ENCODE assay signal across 8 cellular contexts in the genomic region with DNA sequence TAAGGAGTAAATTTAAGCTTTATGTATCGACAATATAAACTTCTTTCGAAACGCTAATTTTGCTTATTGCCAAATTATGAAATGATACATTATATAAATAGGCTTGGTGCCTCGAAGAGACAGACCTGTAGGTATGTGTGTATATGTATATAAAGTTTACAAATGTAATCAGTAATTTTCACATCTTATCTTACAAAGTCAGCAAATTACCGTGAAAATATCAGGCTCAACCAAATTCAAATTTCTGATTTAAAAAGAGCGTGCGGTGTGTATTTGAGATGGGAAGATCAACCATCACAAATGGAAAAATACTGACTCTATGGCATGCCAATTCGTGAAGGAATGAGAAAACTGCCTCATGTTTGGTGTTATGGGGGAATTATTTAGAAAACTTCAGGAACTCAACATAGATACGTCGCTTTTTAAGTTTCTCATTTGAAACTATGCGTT. TPM values are rescaled to one million over a fixed set of nuclear protein-coding genes. Genes with fewer than 3 reads are reported as not detected.
DNase-seq lines count a peak whose midpoint lies in the region; ATAC-seq, FAIRE-seq and TF ChIP-seq lines count a peak whose summit lies in the region.

No MANE protein-coding gene starts in this region.

- no peak for ATAC-seq in stimulated activated naive B cell treated with anti-CD40 and anti-IgM and Interleukin-4, amounts not matched to agents 10 μg/mL and 1 μg/mL and 100 μg/mL, for 72 hours (replicated peaks)
- no peak for ATAC-seq in HG03565 (IDR thresholded peaks at IDR 0.05; ENCODE audit: unreplicated experiment)
- ATAC-seq in GM18909 (IDR thresholded peaks at IDR 0.05; ENCODE audit: poor library complexity, unreplicated experiment), result no peak

- no peaks in the 10 kb centered on the region for H3K27me3 Mint-ChIP-seq in activated naive CD8-positive, alpha-beta T cell
- no peaks in the 10 kb centered on the region for H3K27me3 Mint-ChIP-seq in stimulated activated naive B cell treated with anti-CD40 and anti-IgM and Interleukin-4, amounts not matched to agents 10 μg/mL and 1 μg/mL and 100 μg/mL, for 72 hours

- no peak for FAIRE-seq in GM12892 (lab: Jason Lieb, UNC)

- no peaks in the 10 kb centered on the region for H3K9me3 ChIP-seq in HUES6 (ENCODE audit: control insufficient read depth, insufficient read depth, low read depth, low read length)
- H3K9me3 ChIP-seq in iPS-20b (ENCODE audit: insufficient read depth, low read depth, low read length), result no peaks in the 10 kb centered on the region

- H3K36me3 ChIP-seq in HUES6 (ENCODE audit: control insufficient read depth, insufficient read depth, low read length) (peaks cover 20% of the 10 kb centered on the region), iPS-20b (ENCODE audit: insufficient read depth, low read depth, low read length) (peaks cover 28% of the 10 kb centered on the region)

- no peak for TF ChIP-seq POLR2A in GM12892 (IDR thresholded peaks at IDR 0.05; ENCODE audit: low read depth, low read length)

- H3K27ac Mint-ChIP-seq in activated naive CD8-positive, alpha-beta T cell, result peak overlapping the region; percentile 90
- peak overlapping the region; percentile 99 for H3K27ac Mint-ChIP-seq in stimulated activated naive B cell treated with anti-CD40 and anti-IgM and Interleukin-4, amounts not matched to agents 10 μg/mL and 1 μg/mL and 100 μg/mL, for 72 hours

- H3K27me3 ChIP-seq in HUES6 (ENCODE audit: control insufficient read depth, insufficient read depth, low read length) (no peaks in the 10 kb centered on the region), iPS-20b (ENCODE audit: insufficient read depth, low read length) (no peaks in the 10 kb centered on the region)

- peak overlapping the region; percentile 99 for H3K4me3 Mint-ChIP-seq in activated naive CD8-positive, alpha-beta T cell
- H3K4me3 Mint-ChIP-seq in stimulated activated naive B cell treated with anti-CD40 and anti-IgM and Interleukin-4, amounts not matched to agents 10 μg/mL and 1 μg/mL and 100 μg/mL, for 72 hours, result peak overlapping the region; percentile 98 to 99

- H3K27ac ChIP-seq in HUES6 (ENCODE audit: low read depth, low read length) (peak overlapping the region; percentile 43), iPS-20b (ENCODE audit: low read length) (peak overlapping the region; percentile 34)

- peak overlapping the region; percentile 76 for H3K9ac ChIP-seq in HUES6 (ENCODE audit: low read length)
- peak overlapping the region; percentile 96 for H3K9ac ChIP-seq in iPS-20b (ENCODE audit: low read depth, low read length)

- H3K4me1 Mint-ChIP-seq in activated naive CD8-positive, alpha-beta T cell (ENCODE audit: low read depth), result peaks cover 45% of the 10 kb centered on the region
- peaks cover 16 to 32% of the 10 kb centered on the region in 2 donors for H3K4me1 Mint-ChIP-seq in stimulated activated naive B cell treated with anti-CD40 and anti-IgM and Interleukin-4, amounts not matched to agents 10 μg/mL and 1 μg/mL and 100 μg/mL, for 72 hours

- no peaks in the 10 kb centered on the region for H3K9me3 Mint-ChIP-seq in activated naive CD8-positive, alpha-beta T cell (ENCODE audit: low read depth)
- H3K9me3 Mint-ChIP-seq in stimulated activated naive B cell treated with anti-CD40 and anti-IgM and Interleukin-4, amounts not matched to agents 10 μg/mL and 1 μg/mL and 100 μg/mL, for 72 hours, result no peaks in the 10 kb centered on the region

- H3K36me3 Mint-ChIP-seq in activated naive CD8-positive, alpha-beta T cell, result peaks cover 8% of the 10 kb centered on the region
- peaks cover 15 to 23% of the 10 kb centered on the region in 2 donors for H3K36me3 Mint-ChIP-seq in stimulated activated naive B cell treated with anti-CD40 and anti-IgM and Interleukin-4, amounts not matched to agents 10 μg/mL and 1 μg/mL and 100 μg/mL, for 72 hours

- H3K4me1 ChIP-seq in HUES6 (ENCODE audit: control insufficient read depth, insufficient read depth, low read length), result peaks cover 14% of the 10 kb centered on the region
- H3K4me1 ChIP-seq in iPS-20b (ENCODE audit: insufficient read depth, low read length), result peaks cover 13% of the 10 kb centered on the region; the same call in 1 of the 2 replicates

- DNase-seq in stimulated activated naive B cell treated with anti-CD40 and anti-IgM and Interleukin-4, amounts not matched to agents 10 μg/mL and 1 μg/mL and 100 μg/mL, for 72 hours, result no peak
- no peak for DNase-seq in OCI-M1 (lab: John Stamatoyannopoulos, UW)
- no peak for DNase-seq in GM12892 (ENCODE audit: insufficient read length)

- H3K4me3 ChIP-seq in HUES6 (ENCODE audit: low read depth, low read length) (peak overlapping the region; percentile 89), iPS-20b (ENCODE audit: low read length) (peak overlapping the region; percentile 97)

RNA-seq across cellular contexts. Expression of a gene that starts 0.5 kb away (rescaled TPM):
- polyA plus RNA-seq in GM12892 (2012; ENCODE audit: missing spikeins), result 79.0 TPM

RNA-seq across cellular contexts. Expression of a gene that starts 0.6 kb away (rescaled TPM):
- polyA plus RNA-seq in GM12892 (2012; ENCODE audit: missing spikeins), result 62.3 TPM
